ENCODE assay signal across 9 cellular contexts in the genomic region with DNA sequence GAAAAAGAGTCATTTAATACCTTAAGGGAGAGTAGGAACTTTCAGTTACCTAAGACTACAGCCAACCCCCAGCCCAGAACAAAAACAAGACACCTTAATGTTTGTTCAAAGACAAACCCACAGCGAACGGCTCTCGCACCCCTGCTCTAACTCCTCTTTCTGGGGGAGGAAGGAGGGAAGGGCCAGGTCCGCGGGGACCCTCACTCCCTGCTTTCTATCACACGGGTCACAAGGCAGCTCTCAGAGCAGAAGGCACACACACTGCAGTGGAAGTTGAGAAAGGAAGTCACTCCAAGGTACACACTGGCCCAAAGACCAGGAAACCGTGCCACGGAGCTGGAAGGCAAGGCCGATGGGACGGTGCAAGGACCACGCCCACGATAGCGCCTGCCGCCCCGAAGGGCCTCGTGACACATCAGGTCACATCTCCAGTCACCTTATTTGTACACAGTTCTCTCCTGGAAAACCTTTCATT. TPM values are rescaled to one million over a fixed set of nuclear protein-coding genes. Genes with fewer than 3 reads are reported as not detected.
DNase-seq lines count a peak whose midpoint lies in the region; ATAC-seq, FAIRE-seq and TF ChIP-seq lines count a peak whose summit lies in the region.
"Had no signal": no experiment of that assay in that cellular context is flagged by ENCODE, and none has a peak within 500 bp of the region (broad histone marks: within the 10 kb centered on the region; RNA-seq: fewer than 3 reads in every experiment).

No MANE protein-coding gene starts in this region.

- no peak overlapping the region for H3K27ac ChIP-seq in H1 (ENCODE audit: low read depth, low read length)

- no peaks in the 10 kb centered on the region for H3K9me3 Mint-ChIP-seq in activated CD4-positive, alpha-beta T cell treated with anti-CD3 and anti-CD28 coated beads, Interleukin-2, amount 10 ng/mL, durations not matched to agents 24 days and 14 days

- H3K27me3 Mint-ChIP-seq in activated CD4-positive, alpha-beta T cell treated with anti-CD3 and anti-CD28 coated beads, Interleukin-2, amount 10 ng/mL, durations not matched to agents 24 days and 14 days, result no peaks in the 10 kb centered on the region

- H3K4me2 ChIP-seq in H1 (ENCODE audit: insufficient read depth in 1 of 2, low read depth in 2 of 2, low read length in 2 of 2), result no peak overlapping the region

- no peak overlapping the region for H4K8ac ChIP-seq in H1 (ENCODE audit: extremely low read depth, insufficient read depth, low read length)

- no peaks in the 10 kb centered on the region for H3K23me2 ChIP-seq in H1 (ENCODE audit: low read depth, low read length)

- no peak overlapping the region for H3K23ac ChIP-seq in H1 (ENCODE audit: insufficient read length)

- H2BK12ac ChIP-seq in H1 (ENCODE audit: low read depth, low read length), result no peak overlapping the region

- peaks cover 38 to 64% (median 50%) of the 10 kb centered on the region in 4 experiments for H3K36me3 ChIP-seq in H1 (ENCODE audit: control insufficient read depth in 2 of 4, insufficient read depth in 4 of 4, low read length in 3 of 4)

- H3K4me3 ChIP-seq in GM08714 (ENCODE audit: low read length), result peak overlapping the region; percentile 2; the same call in 1 of the 2 replicates
- H3K4me3 ChIP-seq in H1 (ENCODE audit: extremely low read depth in 1 of 4, insufficient read depth in 2 of 4, low read depth in 3 of 4, low read length in 4 of 4), result no peak overlapping the region

- H2BK15ac ChIP-seq in H1 (ENCODE audit: low read length), result no peak overlapping the region

- TF ChIP-seq RAD21 in H1 (IDR thresholded peaks at IDR 0.05 in 1 of 2, conservative IDR thresholded peaks at IDR 0.05 in 1 of 2; ENCODE audit: low read depth in 2 of 2, low read length in 2 of 2), result no peak

- CTCF ChIA-PET in H1 (lab: Charles Lee; ENCODE audit: partially characterized antibody), result interaction anchor here (0.6 to 1.5 kb wide), 4 partner anchors 11 to 307 kb away, joined by 3 to 5 read pairs (median 4); no protein-coding TSS in a partner anchor

- no peak overlapping the region for H3K56ac ChIP-seq in H1 (replicated peaks; ENCODE audit: insufficient read length, low read depth, low read length)

- no peak overlapping the region for H3K4me3 Mint-ChIP-seq in activated CD4-positive, alpha-beta T cell treated with anti-CD3 and anti-CD28 coated beads, Interleukin-2, amount 10 ng/mL, durations not matched to agents 24 days and 14 days

- H3K4me1 ChIP-seq in H1 (replicated peaks in 1 of 4; ENCODE audit: control insufficient read depth in 3 of 4, insufficient read depth in 4 of 4, low read length in 3 of 4), result no peaks in the 10 kb centered on the region

- intact Hi-C loops in activated CD4-positive, alpha-beta T cell treated with anti-CD3 and anti-CD28 coated beads, Interleukin-2, amount 10 ng/mL, durations not matched to agents 24 days and 14 days (cut with micrococcal nuclease), result no loop called here

- H2AK5ac ChIP-seq in H1 (ENCODE audit: low read depth, low read length), result no peak overlapping the region

- ATAC-seq in GM19397 (IDR thresholded peaks at IDR 0.05; ENCODE audit: unreplicated experiment), result peak; percentile 10
- peak; percentile 24 for ATAC-seq in HG03135 (IDR thresholded peaks at IDR 0.05; ENCODE audit: unreplicated experiment)

- POLR2A ChIA-PET in H1 (lab: Charles Lee; ENCODE audit: partially characterized antibody), result interaction anchor here (0.6 to 1.8 kb wide), 3 partner anchors 9 to 275 kb away, joined by 3 to 4 read pairs (median 4); no protein-coding TSS in a partner anchor

- DNase-seq in H1 (ENCODE audit: low read depth in 1 of 2, low spot score in 2 of 2), result no peak
- no peak for DNase-seq in C1 segment of cervical spinal cord (lab: John Stamatoyannopoulos, UW)
- DNase-seq in NCI-H2196 (lab: John Stamatoyannopoulos, UW; ENCODE audit: unreplicated experiment), result no peak
- no peak for DNase-seq in mucosa of gallbladder (ENCODE audit: low spot score)
- no peak for DNase-seq in activated CD4-positive, alpha-beta T cell treated with anti-CD3 and anti-CD28 coated beads, Interleukin-2, amount 10 ng/mL, durations not matched to agents 24 days and 14 days
- DNase-seq: mammary epithelial cell had no signal

- H3K4ac ChIP-seq in H1 (replicated peaks; ENCODE audit: insufficient read length, low read depth, low read length), result no peak overlapping the region

- H3K14ac ChIP-seq in H1 (ENCODE audit: insufficient read length), result no peak overlapping the region

- H3K27me3 ChIP-seq in H1 (replicated peaks in 1 of 4; ENCODE audit: control insufficient read depth in 3 of 4, extremely low read depth in 1 of 4, insufficient read depth in 3 of 4, low read length in 3 of 4), result no peaks in the 10 kb centered on the region

- no peak overlapping the region for H2AFZ ChIP-seq in H1 (ENCODE audit: low read length)

- no peak overlapping the region for H3K9ac ChIP-seq in H1 (replicated peaks in 1 of 4; ENCODE audit: extremely low read depth in 1 of 4, low read depth in 3 of 4, low read length in 3 of 4)

- no peak overlapping the region for H3K27ac Mint-ChIP-seq in activated CD4-positive, alpha-beta T cell treated with anti-CD3 and anti-CD28 coated beads, Interleukin-2, amount 10 ng/mL, durations not matched to agents 24 days and 14 days

- H2BK20ac ChIP-seq in H1 (ENCODE audit: low read length), result no peak overlapping the region

- TF ChIP-seq EP300 in H1 (IDR thresholded peaks at IDR 0.05; ENCODE audit: borderline replicate concordance in 1 of 2, low read depth in 2 of 2, low read length in 2 of 2), result no peak

- H3K79me1 ChIP-seq in H1 (ENCODE audit: low read depth, low read length), result no peaks in the 10 kb centered on the region

- no peak overlapping the region for H4K5ac ChIP-seq in H1 (ENCODE audit: insufficient read length, low read depth, low read length)

- no peak for TF ChIP-seq POLR2A in H1 (IDR thresholded peaks at IDR 0.05; ENCODE audit: control extremely low read depth in 1 of 2, low read depth in 2 of 2, low read length in 2 of 2)

- no peak for FAIRE-seq in H1 (lab: Jason Lieb, UNC)

- no peaks in the 10 kb centered on the region for H3K9me3 ChIP-seq in H1 (ENCODE audit: insufficient read depth in 2 of 2, low read depth in 1 of 2, low read length in 1 of 2)

- no peak overlapping the region for H2BK5ac ChIP-seq in H1 (ENCODE audit: low read depth, low read length)

- H3K18ac ChIP-seq in H1 (ENCODE audit: extremely low read depth, low read length), result no peak overlapping the region; the same call in 1 of the 2 replicates

- peaks cover 2 to 15% of the 10 kb centered on the region in 2 experiments for H4K20me1 ChIP-seq in H1 (replicated peaks in 1 of 2; ENCODE audit: control insufficient read depth in 1 of 2, insufficient read depth in 2 of 2, low read length in 2 of 2)

- TF ChIP-seq CTCF in H1 (IDR thresholded peaks at IDR 0.05; ENCODE audit: control extremely low read depth in 1 of 3, insufficient read depth in 1 of 3, low read depth in 1 of 3, low read length in 3 of 3), result no peak

- no peak overlapping the region for H4K91ac ChIP-seq in H1 (replicated peaks; ENCODE audit: insufficient read length, low read length)

- no peaks in the 10 kb centered on the region for H3K79me2 ChIP-seq in H1 (ENCODE audit: control insufficient read depth in 1 of 2, insufficient read depth in 2 of 2, low read length in 2 of 2)

- WGBS in H1 (ENCODE audit: extremely low coverage in 1 of 2, insufficient coverage in 1 of 2, insufficient read length in 1 of 2, insufficient replicate concordance in 2 of 2, low coverage in 1 of 2, low lambda C conversion rate in 2 of 2, missing lambda C conversion rate in 1 of 2), 2 experiments, result 93% methylated on average over 16 of the region's 16 CpGs; no CpG with 5 or more reads in 1 of the 2 experiments

- H3K4me1 Mint-ChIP-seq in activated CD4-positive, alpha-beta T cell treated with anti-CD3 and anti-CD28 coated beads, Interleukin-2, amount 10 ng/mL, durations not matched to agents 24 days and 14 days, result peaks cover 3% of the 10 kb centered on the region

- peaks cover 68% of the 10 kb centered on the region for H3K36me3 Mint-ChIP-seq in activated CD4-positive, alpha-beta T cell treated with anti-CD3 and anti-CD28 coated beads, Interleukin-2, amount 10 ng/mL, durations not matched to agents 24 days and 14 days (ENCODE audit: low read depth)

- no peak overlapping the region for H2BK120ac ChIP-seq in H1 (replicated peaks; ENCODE audit: low read depth, low read length)

TF ChIP-seq in H1, 55 proteins besides CTCF, POLR2A, EP300 and RAD21 (continues in another document):
- TF ChIP-seq TEAD4 (IDR thresholded peaks at IDR 0.05; ENCODE audit: low read depth, low read length), result no peak
- TF ChIP-seq TAF7 (optimal IDR thresholded peaks at IDR 0.05; ENCODE audit: borderline replicate concordance, low read depth, low read length), result no peak
- no peak for TF ChIP-seq RXRA (IDR thresholded peaks at IDR 0.05; ENCODE audit: insufficient read depth, low read depth, low read length)
- TF ChIP-seq POU5F1 (IDR thresholded peaks at IDR 0.05; ENCODE audit: low read depth, low read length), result no peak
- TF ChIP-seq TCF12 (IDR thresholded peaks at IDR 0.05; ENCODE audit: low read depth, low read length), result no peak

RNA-seq across cellular contexts. Expression of a gene that starts 10.0 kb away (rescaled TPM):
- total RNA-seq in H1 (2021; fragmentation: NEBNext Ultra II Directional; extraction: Animal tissue kit (Norgen Biotek cat#: 25700)), result not detected in 2 replicates
- not detected in 2 replicates for polyA plus RNA-seq in H1 (2011; rRNA removed)
- not detected for polyA plus RNA-seq in H1 (2011; cell fraction: cytosol; rRNA removed)
- polyA plus RNA-seq in H1 (2011; cell fraction: nucleus; rRNA removed), result not detected
- not detected in 4 replicates for polyA plus RNA-seq in H1 (2012, experiment 1 of 2)
- not detected for polyA plus RNA-seq in H1 (2012, experiment 2 of 2)
- polyA plus RNA-seq in H1 (2013, experiment 1 of 2), result not detected
- not detected for polyA plus RNA-seq in H1 (2013, experiment 2 of 2)
- not detected in 2 replicates for polyA minus RNA-seq in H1 (2011; rRNA and poly(A)+ RNA removed)
- polyA minus RNA-seq in H1 (2011; cell fraction: cytosol; rRNA and poly(A)+ RNA removed), result not detected
- polyA minus RNA-seq in H1 (2011; cell fraction: nucleus; rRNA and poly(A)+ RNA removed), result not detected
- total RNA-seq in mucosa of gallbladder, result not detected
- total RNA-seq in activated CD4-positive, alpha-beta T cell treated with anti-CD3 and anti-CD28 coated beads, Interleukin-2, amount 10 ng/mL, durations not matched to agents 24 days and 14 days, result not detected in 2 replicates
- total RNA-seq: mammary epithelial cell had no signal
- polyA plus RNA-seq: mammary epithelial cell had no signal

RNA-seq across cellular contexts. Expression of a gene that starts 23.3 kb away (rescaled TPM):
- 300 and 326 TPM in 2 replicates for total RNA-seq in H1 (2021; fragmentation: NEBNext Ultra II Directional; extraction: Animal tissue kit (Norgen Biotek cat#: 25700))
- 292 and 364 TPM in 2 replicates for polyA plus RNA-seq in H1 (2011; rRNA removed)
- 283 TPM for polyA plus RNA-seq in H1 (2011; cell fraction: cytosol; rRNA removed)
- polyA plus RNA-seq in H1 (2011; cell fraction: nucleus; rRNA removed), result 318 TPM
- polyA plus RNA-seq in H1 (2012, experiment 1 of 2), result 259 to 418 TPM (median 380 TPM) in 4 replicates
- 407 TPM for polyA plus RNA-seq in H1 (2012, experiment 2 of 2)
- 117 TPM for polyA plus RNA-seq in H1 (2013, experiment 1 of 2)
- 115 TPM for polyA plus RNA-seq in H1 (2013, experiment 2 of 2)
- 252 and 270 TPM in 2 replicates for polyA minus RNA-seq in H1 (2011; rRNA and poly(A)+ RNA removed)
- 191 TPM for polyA minus RNA-seq in H1 (2011; cell fraction: cytosol; rRNA and poly(A)+ RNA removed)
- 137 TPM for polyA minus RNA-seq in H1 (2011; cell fraction: nucleus; rRNA and poly(A)+ RNA removed)
- 68.8 TPM for total RNA-seq in mucosa of gallbladder
- total RNA-seq in activated CD4-positive, alpha-beta T cell treated with anti-CD3 and anti-CD28 coated beads, Interleukin-2, amount 10 ng/mL, durations not matched to agents 24 days and 14 days, result 67.7 and 73.3 TPM in 2 replicates
